Comparison of ENCODE assay signal across 8 cellular contexts in the genomic region with DNA sequence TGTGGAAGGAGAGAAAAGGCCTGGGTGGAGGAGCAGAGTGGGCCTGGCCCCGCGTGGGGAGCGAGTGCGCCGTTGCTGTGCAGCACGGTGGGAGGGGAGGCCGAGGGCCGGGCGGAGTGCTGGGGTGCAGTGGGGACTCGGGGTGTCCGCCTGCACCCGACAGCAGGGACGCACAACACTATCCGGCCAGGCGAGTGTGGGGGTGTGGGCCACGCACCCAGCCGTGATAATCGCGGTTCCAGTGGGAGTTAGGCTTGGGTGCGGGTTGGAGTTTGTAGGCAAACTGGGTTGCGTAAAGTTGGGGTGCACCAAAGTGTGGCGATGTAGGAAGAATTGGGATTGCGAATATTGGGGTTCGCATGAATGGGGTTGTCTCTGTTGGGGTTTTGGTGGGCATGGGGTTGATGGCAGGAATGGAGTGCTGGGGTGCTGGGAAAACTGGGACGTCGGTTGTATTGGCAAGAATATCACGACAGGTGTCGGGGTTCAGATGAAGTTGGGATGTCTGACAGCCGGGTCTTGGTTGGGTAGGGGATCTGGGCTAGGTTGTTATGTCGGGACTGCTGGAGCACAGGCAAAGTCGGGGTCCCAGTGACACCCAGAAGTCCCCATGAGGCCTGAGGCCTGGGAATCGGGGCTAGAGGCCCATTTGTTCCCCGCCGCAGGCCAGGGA. TPM values are rescaled to one million over a fixed set of nuclear protein-coding genes. Genes with fewer than 3 reads are reported as not detected.
DNase-seq lines count a peak whose midpoint lies in the region; ATAC-seq and TF ChIP-seq lines count a peak whose summit lies in the region.

No MANE protein-coding gene starts in this region.

- H3K27me3 Mint-ChIP-seq in activated T-helper 1 cell treated with anti-CD3 and anti-CD28 coated beads, Interleukin-12 subunit alpha, Interleukin-12 subunit beta, Interleukin-2, Interleukin-4 antibody, amounts not matched to agents 30 ng/mL and 10 ng/mL and 1 ng/mL, durations not matched to agents 14 hours and 24 hours and 36 hours (ENCODE audit: insufficient read depth), result no peaks in the 10 kb centered on the region

- TF ChIP-seq CTCF in HFF-Myc (IDR thresholded peaks at IDR 0.05; ENCODE audit: low read depth, low read length, missing control alignments), result no peak

- peaks cover 14% of the 10 kb centered on the region for H3K4me1 ChIP-seq in iPS-20b (ENCODE audit: insufficient read depth, low read length)

- H3K9me3 ChIP-seq in iPS-20b (ENCODE audit: insufficient read depth, low read depth, low read length), result no peaks in the 10 kb centered on the region

- no peak overlapping the region; the same call in 1 of the 2 replicates for H3K9ac ChIP-seq in iPS-20b (ENCODE audit: low read depth, low read length)

- H3K4me3 Mint-ChIP-seq in activated T-helper 1 cell treated with anti-CD3 and anti-CD28 coated beads, Interleukin-12 subunit alpha, Interleukin-12 subunit beta, Interleukin-2, Interleukin-4 antibody, amounts not matched to agents 30 ng/mL and 10 ng/mL and 1 ng/mL, durations not matched to agents 14 hours and 24 hours and 36 hours, result peak overlapping the region; percentile 79
- H3K4me3 Mint-ChIP-seq in stimulated activated effector memory CD8-positive, alpha-beta T cell treated with anti-CD3 and anti-CD28 coated beads, Interleukin-12 subunit alpha, Interleukin-12 subunit beta, amount 100 ng/mL, for 72 hours, result peak overlapping the region; percentile 89

- H3K36me3 ChIP-seq in iPS-20b (ENCODE audit: insufficient read depth, low read depth, low read length), result peaks cover 35% of the 10 kb centered on the region

- intact Hi-C loops in activated T-helper 1 cell treated with anti-CD3 and anti-CD28 coated beads, Interleukin-12 subunit alpha, Interleukin-12 subunit beta, Interleukin-2, Interleukin-4 antibody, amounts not matched to agents 30 ng/mL and 10 ng/mL and 1 ng/mL, durations not matched to agents 14 hours and 24 hours and 36 hours (cut with micrococcal nuclease), result loop anchor here (1.0 kb wide), 3 partner anchors 7 to 222 kb away; a partner anchor contains a TSS

- H3K9me3 Mint-ChIP-seq in activated T-helper 1 cell treated with anti-CD3 and anti-CD28 coated beads, Interleukin-12 subunit alpha, Interleukin-12 subunit beta, Interleukin-2, Interleukin-4 antibody, amounts not matched to agents 30 ng/mL and 10 ng/mL and 1 ng/mL, durations not matched to agents 14 hours and 24 hours and 36 hours, result no peaks in the 10 kb centered on the region
- H3K9me3 Mint-ChIP-seq in stimulated activated effector memory CD8-positive, alpha-beta T cell treated with anti-CD3 and anti-CD28 coated beads, Interleukin-12 subunit alpha, Interleukin-12 subunit beta, amount 100 ng/mL, for 72 hours, result no peaks in the 10 kb centered on the region

- no peak for ATAC-seq in stimulated activated effector memory CD8-positive, alpha-beta T cell treated with anti-CD3 and anti-CD28 coated beads, Interleukin-12 subunit alpha, Interleukin-12 subunit beta, amount 100 ng/mL, for 72 hours

- peaks cover 17% of the 10 kb centered on the region for H3K27me3 ChIP-seq in iPS-20b (ENCODE audit: insufficient read depth, low read length)

- peaks cover 34% of the 10 kb centered on the region for H3K36me3 Mint-ChIP-seq in activated T-helper 1 cell treated with anti-CD3 and anti-CD28 coated beads, Interleukin-12 subunit alpha, Interleukin-12 subunit beta, Interleukin-2, Interleukin-4 antibody, amounts not matched to agents 30 ng/mL and 10 ng/mL and 1 ng/mL, durations not matched to agents 14 hours and 24 hours and 36 hours (ENCODE audit: low read depth)
- H3K36me3 Mint-ChIP-seq in stimulated activated effector memory CD8-positive, alpha-beta T cell treated with anti-CD3 and anti-CD28 coated beads, Interleukin-12 subunit alpha, Interleukin-12 subunit beta, amount 100 ng/mL, for 72 hours, result peaks cover 79% of the 10 kb centered on the region

- peaks cover 43% of the 10 kb centered on the region for H3K4me1 Mint-ChIP-seq in activated T-helper 1 cell treated with anti-CD3 and anti-CD28 coated beads, Interleukin-12 subunit alpha, Interleukin-12 subunit beta, Interleukin-2, Interleukin-4 antibody, amounts not matched to agents 30 ng/mL and 10 ng/mL and 1 ng/mL, durations not matched to agents 14 hours and 24 hours and 36 hours (ENCODE audit: low read depth)
- peaks cover 77% of the 10 kb centered on the region for H3K4me1 Mint-ChIP-seq in stimulated activated effector memory CD8-positive, alpha-beta T cell treated with anti-CD3 and anti-CD28 coated beads, Interleukin-12 subunit alpha, Interleukin-12 subunit beta, amount 100 ng/mL, for 72 hours

- H3K4me3 ChIP-seq in HFF-Myc (replicated peaks; ENCODE audit: low read depth, low read length) (peak overlapping the region; percentile 78; the same call in 1 of the 2 replicates), iPS-20b (ENCODE audit: low read length) (peak overlapping the region; percentile 44)

- H3K27ac ChIP-seq in iPS-20b (ENCODE audit: low read length), result no peak overlapping the region

- DNase-seq in HFF-Myc (ENCODE audit: extremely low read depth, low read depth), result no peak
- no peak for DNase-seq in activated T-helper 1 cell treated with anti-CD3 and anti-CD28 coated beads, Interleukin-12 subunit alpha, Interleukin-12 subunit beta, Interleukin-2, Interleukin-4 antibody, amounts not matched to agents 30 ng/mL and 10 ng/mL and 1 ng/mL, durations not matched to agents 14 hours and 24 hours and 36 hours (ENCODE audit: low spot score)
- DNase-seq in stimulated activated effector memory CD8-positive, alpha-beta T cell treated with anti-CD3 and anti-CD28 coated beads, Interleukin-12 subunit alpha, Interleukin-12 subunit beta, amount 100 ng/mL, for 72 hours (ENCODE audit: low spot score in 2 of 2), result no peak
- DNase-seq in dedifferentiated amniotic fluid mesenchymal stem cell (ENCODE audit: extremely low spot score), result no peak
- DNase-seq in NCI-H1105 treated with DMSO at 0.1 percent for 48 hours (lab: John Stamatoyannopoulos, UW), result no peak
- DNase-seq in NCI-H2227 (lab: John Stamatoyannopoulos, UW; ENCODE audit: unreplicated experiment), result no peak
- no peak for DNase-seq in SW 1271 (lab: John Stamatoyannopoulos, UW)

- H3K27ac Mint-ChIP-seq in activated T-helper 1 cell treated with anti-CD3 and anti-CD28 coated beads, Interleukin-12 subunit alpha, Interleukin-12 subunit beta, Interleukin-2, Interleukin-4 antibody, amounts not matched to agents 30 ng/mL and 10 ng/mL and 1 ng/mL, durations not matched to agents 14 hours and 24 hours and 36 hours, result peak overlapping the region; percentile 73
- peak overlapping the region; percentile 96 for H3K27ac Mint-ChIP-seq in stimulated activated effector memory CD8-positive, alpha-beta T cell treated with anti-CD3 and anti-CD28 coated beads, Interleukin-12 subunit alpha, Interleukin-12 subunit beta, amount 100 ng/mL, for 72 hours

RNA-seq across cellular contexts. Expression of a gene that starts 0.6 kb away (rescaled TPM):
- 245 and 256 TPM in 2 replicates for total RNA-seq in activated T-helper 1 cell treated with anti-CD3 and anti-CD28 coated beads, Interleukin-12 subunit alpha, Interleukin-12 subunit beta, Interleukin-2, Interleukin-4 antibody, amounts not matched to agents 30 ng/mL and 10 ng/mL and 1 ng/mL, durations not matched to agents 14 hours and 24 hours and 36 hours

RNA-seq across cellular contexts. Expression of a gene that starts 6.8 kb away (rescaled TPM):
- total RNA-seq in activated T-helper 1 cell treated with anti-CD3 and anti-CD28 coated beads, Interleukin-12 subunit alpha, Interleukin-12 subunit beta, Interleukin-2, Interleukin-4 antibody, amounts not matched to agents 30 ng/mL and 10 ng/mL and 1 ng/mL, durations not matched to agents 14 hours and 24 hours and 36 hours, result 119 and 128 TPM in 2 replicates

RNA-seq across cellular contexts. Expression of a gene that starts 17.1 kb away (rescaled TPM):
- not detected in 2 replicates for total RNA-seq in activated T-helper 1 cell treated with anti-CD3 and anti-CD28 coated beads, Interleukin-12 subunit alpha, Interleukin-12 subunit beta, Interleukin-2, Interleukin-4 antibody, amounts not matched to agents 30 ng/mL and 10 ng/mL and 1 ng/mL, durations not matched to agents 14 hours and 24 hours and 36 hours

RNA-seq across cellular contexts. Expression of a gene that starts 20.1 kb away (rescaled TPM):
- 87.6 and 91.6 TPM in 2 replicates for total RNA-seq in activated T-helper 1 cell treated with anti-CD3 and anti-CD28 coated beads, Interleukin-12 subunit alpha, Interleukin-12 subunit beta, Interleukin-2, Interleukin-4 antibody, amounts not matched to agents 30 ng/mL and 10 ng/mL and 1 ng/mL, durations not matched to agents 14 hours and 24 hours and 36 hours

RNA-seq across cellular contexts. Expression of a gene that starts 27.0 kb away (rescaled TPM):
- 234 and 239 TPM in 2 replicates for total RNA-seq in activated T-helper 1 cell treated with anti-CD3 and anti-CD28 coated beads, Interleukin-12 subunit alpha, Interleukin-12 subunit beta, Interleukin-2, Interleukin-4 antibody, amounts not matched to agents 30 ng/mL and 10 ng/mL and 1 ng/mL, durations not matched to agents 14 hours and 24 hours and 36 hours
